ENCODE assay signal across 27 cellular contexts in the genomic region with DNA sequence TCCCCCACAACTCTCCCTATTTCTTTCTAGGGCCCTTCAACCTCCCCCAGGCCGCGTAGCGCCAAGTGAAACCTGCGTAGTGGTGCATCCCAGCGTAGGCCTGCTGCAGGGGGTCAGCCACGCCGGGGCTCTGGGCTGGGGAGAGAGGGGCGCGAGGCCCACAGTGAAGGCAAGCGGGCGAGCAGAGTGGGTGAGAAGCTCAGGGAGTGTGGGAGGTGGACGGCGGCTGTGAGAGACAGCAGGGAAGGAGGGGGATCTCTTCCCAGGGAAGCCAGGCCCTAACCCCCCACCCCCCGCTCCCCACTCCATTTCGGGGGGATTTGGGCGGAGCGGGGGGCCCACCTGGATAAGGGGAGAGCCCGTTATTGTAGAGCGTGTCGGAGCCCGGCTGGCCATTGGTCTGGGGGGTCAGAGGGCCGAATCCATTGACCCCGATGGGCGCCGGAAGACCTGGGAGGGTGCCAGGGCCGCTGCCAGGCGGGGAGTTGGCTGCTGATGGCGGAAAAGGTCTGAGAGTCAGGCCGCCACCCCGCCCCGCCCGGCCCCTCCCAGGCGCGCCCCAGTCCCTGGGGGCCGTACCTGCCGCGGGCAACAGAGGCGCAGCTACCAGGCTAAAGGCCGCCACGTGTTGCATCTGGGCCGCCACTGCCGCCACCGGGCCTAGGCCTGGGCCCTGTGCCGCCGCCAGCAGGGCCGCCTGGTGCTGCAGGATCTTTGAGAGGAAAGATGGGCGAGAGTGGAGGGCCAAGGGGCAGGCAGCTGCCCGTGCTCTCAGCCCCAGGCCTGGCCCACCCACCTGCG.
"Had no signal": no experiment of that assay in that cellular context is flagged by ENCODE, and none has a peak within 500 bp of the region (broad histone marks: within the 10 kb centered on the region; RNA-seq: fewer than 3 reads in every experiment).

No MANE protein-coding gene starts in this region.

- H3K4me1 Mint-ChIP-seq: brain had no signal

- FAIRE-seq: bronchial epithelial cell had no signal

- ATAC-seq: activated CD8-positive, alpha-beta T cell treated with anti-CD3 and anti-CD28 coated beads for 36 hours; activated naive CD4-positive, alpha-beta T cell treated with anti-CD3 and anti-CD28 coated beads, Interleukin-2, amount 50 U/mL, for 72 hours; activated T-cell treated with anti-CD3 and anti-CD28 coated beads, Interleukin-2, amount 50 U/mL, for 4 hours; Panc1 had no signal

- H3K4me3 Mint-ChIP-seq: activated CD4-positive, alpha-beta T cell treated with anti-CD3 and anti-CD28 coated beads, Interleukin-2, amount 10 ng/mL, durations not matched to agents 24 days and 14 days; activated CD8-positive, alpha-beta T cell treated with anti-CD3 and anti-CD28 coated beads for 36 hours; activated naive CD4-positive, alpha-beta T cell treated with anti-CD3 and anti-CD28 coated beads for 36 hours; activated T-cell treated with anti-CD3 and anti-CD28 coated beads, Interleukin-2, amount 50 U/mL, for 4 hours; activated T-helper 1 cell treated with anti-CD3 and anti-CD28 coated beads, Interleukin-12 subunit alpha, Interleukin-12 subunit beta, Interleukin-2, Interleukin-4 antibody, amounts not matched to agents 30 ng/mL and 10 ng/mL and 1 ng/mL, durations not matched to agents 14 hours and 24 hours and 36 hours; brain had no signal

- H3K36me3 Mint-ChIP-seq: activated naive CD4-positive, alpha-beta T cell treated with anti-CD3 and anti-CD28 coated beads, Interleukin-2, amount 50 U/mL, for 72 hours had no signal

- H3K27me3 Mint-ChIP-seq: activated CD4-positive, alpha-beta T cell treated with anti-CD3 and anti-CD28 coated beads, Interleukin-2, amount 10 ng/mL, durations not matched to agents 24 days and 14 days; activated CD8-positive, alpha-beta T cell treated with anti-CD3 and anti-CD28 coated beads for 36 hours had no signal

- H3K27ac Mint-ChIP-seq: activated CD4-positive, alpha-beta T cell treated with anti-CD3 and anti-CD28 coated beads, Interleukin-2, amount 10 ng/mL, durations not matched to agents 24 days and 14 days; activated CD8-positive, alpha-beta T cell treated with anti-CD3 and anti-CD28 coated beads for 36 hours; activated naive CD4-positive, alpha-beta T cell treated with anti-CD3 and anti-CD28 coated beads for 36 hours; activated T-helper 1 cell treated with anti-CD3 and anti-CD28 coated beads, Interleukin-12 subunit alpha, Interleukin-12 subunit beta, Interleukin-2, Interleukin-4 antibody, amounts not matched to agents 30 ng/mL and 10 ng/mL and 1 ng/mL, durations not matched to agents 14 hours and 24 hours and 36 hours; brain had no signal

- H3K9me3 Mint-ChIP-seq: activated CD4-positive, alpha-beta T cell treated with anti-CD3 and anti-CD28 coated beads, Interleukin-2, amount 10 ng/mL, durations not matched to agents 24 days and 14 days; activated CD8-positive, alpha-beta T cell treated with anti-CD3 and anti-CD28 coated beads for 36 hours; activated naive CD4-positive, alpha-beta T cell treated with anti-CD3 and anti-CD28 coated beads for 36 hours; activated naive CD4-positive, alpha-beta T cell treated with anti-CD3 and anti-CD28 coated beads, Interleukin-2, amount 50 U/mL, for 72 hours; activated T-cell treated with anti-CD3 and anti-CD28 coated beads, Interleukin-2, amount 50 U/mL, for 4 hours; activated T-helper 1 cell treated with anti-CD3 and anti-CD28 coated beads, Interleukin-12 subunit alpha, Interleukin-12 subunit beta, Interleukin-2, Interleukin-4 antibody, amounts not matched to agents 30 ng/mL and 10 ng/mL and 1 ng/mL, durations not matched to agents 14 hours and 24 hours and 36 hours; brain had no signal

- DNase-seq: activated CD4-positive, alpha-beta T cell treated with anti-CD3 and anti-CD28 coated beads, Interleukin-2, amount 10 ng/mL, durations not matched to agents 24 days and 14 days; activated CD4-positive, alpha-beta T cell treated with anti-CD3 and anti-CD28 coated beads, Interleukin-2, amount 50 U/mL, for 4 hours; activated CD8-positive, alpha-beta T cell treated with anti-CD3 and anti-CD28 coated beads for 36 hours; activated gamma-delta T cell treated with Interleukin-2 at 50 U/mL for 16 hours; activated naive CD4-positive, alpha-beta T cell treated with anti-CD3 and anti-CD28 coated beads for 36 hours; activated T-cell treated with anti-CD3 and anti-CD28 coated beads for 4 hours; activated T-cell treated with anti-CD3 and anti-CD28 coated beads, Interleukin-2, amount 50 U/mL, for 4 hours; anterior cingulate cortex; central memory CD4-positive, alpha-beta T cell; Karpas-422; KBM-7; NCI-H1105; NCI-H1417 treated with DMSO at 0.1 percent for 48 hours; NCI-H187 treated with DMSO at 0.1 percent for 48 hours; NCI-H2081 treated with DMSO at 0.1 percent for 48 hours; NCI-H226; NCI-H446 treated with DMSO at 0.1 percent for 48 hours; NCI-H524; NCI-H69; NCI-H82; SIG-M5; T1000 had no signal
